ENCODE assay signal across 20 cellular contexts in genomic region chr4:2442175-2442993, GRCh38. TPM values are rescaled to one million over a fixed set of nuclear protein-coding genes. Genes with fewer than 3 reads are reported as not detected.
A peak's percentile ranks its signal among the peaks of the same experiment; 100 is the strongest.
DNase-seq lines count a peak whose midpoint lies in the region; ATAC-seq, FAIRE-seq and TF ChIP-seq lines count a peak whose summit lies in the region.
"Had no signal": no experiment of that assay in that cellular context is flagged by ENCODE, and none has a peak within 500 bp of the region (broad histone marks: within the 10 kb centered on the region; RNA-seq: fewer than 3 reads in every experiment).

No MANE protein-coding gene starts in this region.

- POLR2A ChIA-PET in endothelial cell of umbilical vein (lab: Charles Lee), result no interaction called here

- no peaks in the 10 kb centered on the region for H3K79me2 ChIP-seq in endothelial cell of umbilical vein (ENCODE audit: control insufficient read depth, insufficient read depth, low read length)

- ATAC-seq in Right ventricle myocardium superior (ENCODE audit: poor library complexity), result no peak
- ATAC-seq in GM18867 (IDR thresholded peaks at IDR 0.05; ENCODE audit: unreplicated experiment), result no peak

- H3K9me3 ChIP-seq in right atrium auricular region, result no peaks in the 10 kb centered on the region
- H3K9me3 ChIP-seq in endothelial cell of umbilical vein (replicated peaks; ENCODE audit: control insufficient read depth, insufficient read depth, low read length), result no peaks in the 10 kb centered on the region
- H3K9me3 ChIP-seq in prostate gland, result no peaks in the 10 kb centered on the region
- H3K9me3 ChIP-seq: colonic mucosa, uterus had no signal

- DNase-seq in Right ventricle myocardium superior (peak; percentile 24), right atrium auricular region (ENCODE audit: low spot score) (no peak), NB4 (ENCODE audit: low read depth) (no peak), endothelial cell of umbilical vein (ENCODE audit: low read depth, low spot score) (no peak), kidney glomerular epithelial cell (lab: John Stamatoyannopoulos, UW) (no peak), prostate gland (ENCODE audit: low spot score) (no peak)
- no peak for DNase-seq in activated effector memory CD4-positive, alpha-beta T cell treated with anti-CD3 and anti-CD28 coated beads, Interleukin-2, amount 50 U/mL, for 16 hours
- DNase-seq: foreskin keratinocyte, uterus had no signal

- no peak for TF ChIP-seq POLR2A in NB4 (IDR thresholded peaks at IDR 0.05; ENCODE audit: extremely low read depth, insufficient read length)
- TF ChIP-seq POLR2A in endothelial cell of umbilical vein (IDR thresholded peaks at IDR 0.05; ENCODE audit: low read depth, low read length), result no peak
- no peak for TF ChIP-seq POLR2A in prostate gland (IDR thresholded peaks at IDR 0.05)

- H3K27me3 ChIP-seq in right atrium auricular region (no peaks in the 10 kb centered on the region), endothelial cell of umbilical vein (ENCODE audit: control insufficient read depth in 2 of 2, insufficient read depth in 2 of 2, low read length in 2 of 2) (no peaks in the 10 kb centered on the region), prostate gland (replicated peaks; ENCODE audit: insufficient read depth) (no peaks in the 10 kb centered on the region)
- H3K27me3 ChIP-seq: BLaER1 treated with 17β-estradiol and CSF1 and Interleukin-3, amounts not matched to agents 10 nM and 100 nM; colonic mucosa; foreskin keratinocyte; uterus had no signal

- H3K27ac ChIP-seq in right atrium auricular region (no peak overlapping the region), endothelial cell of umbilical vein (ENCODE audit: insufficient read depth, low read depth, low read length) (no peak overlapping the region), prostate gland (no peak overlapping the region)
- H3K27ac ChIP-seq: BLaER1 treated with 17β-estradiol and CSF1 and Interleukin-3, amounts not matched to agents 10 nM and 100 nM; colonic mucosa; foreskin keratinocyte; HL-60; uterus had no signal

- H3K4me3 ChIP-seq in right atrium auricular region (no peak overlapping the region), NB4 (ENCODE audit: low read depth, low read length) (no peak overlapping the region), endothelial cell of umbilical vein (replicated peaks in 1 of 3; ENCODE audit: insufficient read depth in 1 of 3, low read depth in 1 of 3, low read length in 3 of 3) (no peak overlapping the region), prostate gland (no peak overlapping the region)
- H3K4me3 ChIP-seq: BLaER1 treated with 17β-estradiol and CSF1 and Interleukin-3, amounts not matched to agents 10 nM and 100 nM; colonic mucosa; uterus had no signal

- intact Hi-C loops in Right ventricle myocardium superior (cut with DNase I) (no loop called here), endothelial cell of umbilical vein (cut with micrococcal nuclease) (no loop called here), prostate gland (cut with DNase I) (no loop called here)

- 72% methylated on average over 15 of the region's 20 CpGs for WGBS in prostate gland

- no peaks in the 10 kb centered on the region for H4K20me1 ChIP-seq in endothelial cell of umbilical vein (replicated peaks; ENCODE audit: control insufficient read depth, extremely low read depth, insufficient read depth, low read length)
- H4K20me1 ChIP-seq: BLaER1 treated with 17β-estradiol and CSF1 and Interleukin-3, amounts not matched to agents 10 nM and 100 nM had no signal

- TF ChIP-seq CTCF in right atrium auricular region (IDR thresholded peaks at IDR 0.05) (no peak), NB4 (IDR thresholded peaks at IDR 0.05; ENCODE audit: low read depth, low read length) (peak; percentile 3), endothelial cell of umbilical vein (IDR thresholded peaks at IDR 0.05; ENCODE audit: extremely low read depth in 1 of 2, insufficient read depth in 1 of 2, low read depth in 1 of 2, low read length in 2 of 2) (no peak), prostate gland (IDR thresholded peaks at IDR 0.05) (no peak)

- no TSS peak for BruUV-seq in endothelial cell of umbilical vein (replicated peaks; lab: Mats Ljungman, UMichigan)

- peak overlapping the region; percentile 5 for H2AFZ ChIP-seq in endothelial cell of umbilical vein (ENCODE audit: low read depth, low read length)

- H3K4me1 ChIP-seq in right atrium auricular region (no peaks in the 10 kb centered on the region), endothelial cell of umbilical vein (ENCODE audit: control insufficient read depth, extremely low read depth, insufficient read depth, low read length) (no peaks in the 10 kb centered on the region), prostate gland (replicated peaks) (no peaks in the 10 kb centered on the region)
- H3K4me1 ChIP-seq: colonic mucosa, foreskin keratinocyte, uterus had no signal

- H3K9ac ChIP-seq in endothelial cell of umbilical vein (replicated peaks; ENCODE audit: extremely low read depth, insufficient read depth, low read length), result no peak overlapping the region
- H3K9ac ChIP-seq: BLaER1 treated with 17β-estradiol and CSF1 and Interleukin-3, amounts not matched to agents 10 nM and 100 nM had no signal

- dilution Hi-C loops in endothelial cell of umbilical vein (cut with MboI; ENCODE audit: extremely low pct_ligation_motif_present, low sequenced_read_pairs), result no loop called here

- H3K36me3 ChIP-seq in right atrium auricular region (no peaks in the 10 kb centered on the region), endothelial cell of umbilical vein (ENCODE audit: control insufficient read depth in 2 of 2, extremely low read depth in 1 of 2, insufficient read depth in 2 of 2, low read length in 2 of 2) (no peaks in the 10 kb centered on the region), prostate gland (no peaks in the 10 kb centered on the region)
- H3K36me3 ChIP-seq: BLaER1 treated with 17β-estradiol and CSF1 and Interleukin-3, amounts not matched to agents 10 nM and 100 nM; colonic mucosa; uterus had no signal

- no peak for FAIRE-seq in endothelial cell of umbilical vein (lab: Jason Lieb, UNC)
- FAIRE-seq: bronchial epithelial cell, D721Med had no signal

- H3K4me2 ChIP-seq in endothelial cell of umbilical vein (ENCODE audit: insufficient read depth, low read length), result no peak overlapping the region

- no peaks in the 10 kb centered on the region for H3K9me1 ChIP-seq in endothelial cell of umbilical vein (replicated peaks; ENCODE audit: control insufficient read depth, extremely low read depth, insufficient read depth, low read length)

- CTCF ChIA-PET in endothelial cell of umbilical vein (lab: Charles Lee), result interaction anchor here (0.6 to 9.8 kb wide), 19 partner anchors 9 to 432 kb away, joined by 3 to 149 read pairs (median 3); partner anchors contain the start of genes HAUS3, MXD4 and POLN

TF ChIP-seq in endothelial cell of umbilical vein, 7 proteins besides CTCF, POLR2A, EP300 and RAD21:
- TF ChIP-seq GATA2 (IDR thresholded peaks at IDR 0.05; ENCODE audit: insufficient read depth, insufficient read length, low read depth, low read length) (no peak), EZH2 (IDR thresholded peaks at IDR 0.05; ENCODE audit: borderline replicate concordance, low read depth, low read length, severe bottlenecking) (no peak), POLR2AphosphoS5 (IDR thresholded peaks at IDR 0.05; ENCODE audit: insufficient read depth, low read depth, low read length) (no peak), JUN (IDR thresholded peaks at IDR 0.05; ENCODE audit: borderline replicate concordance, insufficient read depth, insufficient read length, low read depth) (no peak), MAX (IDR thresholded peaks at IDR 0.05; ENCODE audit: insufficient read depth, insufficient read length) (no peak)

RNA-seq across cellular contexts. Expression of gene CFAP99, which starts 23.6 kb away (rescaled TPM):
- total RNA-seq in Right ventricle myocardium superior (not detected), right atrium auricular region (not detected), endothelial cell of umbilical vein (0.12 TPM in 1 of 2 replicates, not detected in the other), prostate gland (1 to 10 TPM in 1 of 2 donors, under 1 TPM in 1; 0.18 to 7.4 TPM)
- polyA plus RNA-seq in endothelial cell of umbilical vein, result 0.03 TPM in 1 of 2 replicates, not detected in the other
- not detected in 2 replicates for polyA plus RNA-seq in endothelial cell of umbilical vein (2011; cell fraction: cytosol; rRNA removed)
- not detected in 2 replicates for polyA plus RNA-seq in endothelial cell of umbilical vein (2011; cell fraction: nucleus; rRNA removed)
- 0.15 TPM in 1 of 2 replicates, not detected in the other for polyA plus RNA-seq in endothelial cell of umbilical vein (2012)
- not detected in 2 replicates for polyA minus RNA-seq in endothelial cell of umbilical vein
- polyA minus RNA-seq in endothelial cell of umbilical vein (2011; cell fraction: cytosol; rRNA and poly(A)+ RNA removed), result not detected
- not detected in 2 replicates for polyA minus RNA-seq in endothelial cell of umbilical vein (2011; cell fraction: nucleus; rRNA and poly(A)+ RNA removed)
- total RNA-seq: activated CD4-positive, alpha-beta T cell treated with anti-CD3 and anti-CD28 coated beads, Interleukin-2, amount 10 ng/mL, durations not matched to agents 7 days and 5 days; bronchial epithelial cell; foreskin keratinocyte; left ventricle myocardium superior; natural killer cell treated with Interleukin-12 subunit alpha and Interleukin-12 subunit beta and Interleukin-15 and Interleukin-18, amount 100 ng/mL, for 72 hours; sciatic nerve; temporal lobe had no signal
- polyA plus RNA-seq: foreskin keratinocyte had no signal

RNA-seq across cellular contexts. Expression of gene ZFYVE28, which starts 23.9 kb away (rescaled TPM):
- total RNA-seq in Right ventricle myocardium superior, result 6.7 TPM
- 1 to 10 TPM; 3.4 to 6.0 TPM for total RNA-seq in right atrium auricular region
- total RNA-seq in endothelial cell of umbilical vein, result 7.1 and 10.8 TPM in 2 replicates
- 5.8 and 7.2 TPM in 2 replicates for polyA plus RNA-seq in endothelial cell of umbilical vein
- polyA plus RNA-seq in endothelial cell of umbilical vein (2011; cell fraction: cytosol; rRNA removed), result 2.9 and 4.4 TPM in 2 replicates
- 19.9 and 20.5 TPM in 2 replicates for polyA plus RNA-seq in endothelial cell of umbilical vein (2011; cell fraction: nucleus; rRNA removed)
- 3.4 and 4.1 TPM in 2 replicates for polyA plus RNA-seq in endothelial cell of umbilical vein (2012)
- polyA minus RNA-seq in endothelial cell of umbilical vein, result 13.4 and 19.5 TPM in 2 replicates
- 2.8 TPM for polyA minus RNA-seq in endothelial cell of umbilical vein (2011; cell fraction: cytosol; rRNA and poly(A)+ RNA removed)
- 14.0 and 15.3 TPM in 2 replicates for polyA minus RNA-seq in endothelial cell of umbilical vein (2011; cell fraction: nucleus; rRNA and poly(A)+ RNA removed)
- total RNA-seq in prostate gland, result 10 to 100 TPM in 1 of 2 donors, 1 to 10 TPM in 1; 6.6 to 30.2 TPM

RNA-seq across cellular contexts. Expression of gene RNF4, which starts 26.5 kb away (rescaled TPM):
- total RNA-seq in Right ventricle myocardium superior, result 22.3 TPM
- total RNA-seq in right atrium auricular region, result 10 to 100 TPM; 30.0 to 31.3 TPM
- total RNA-seq in endothelial cell of umbilical vein, result 67.5 and 71.4 TPM in 2 replicates
- polyA plus RNA-seq in endothelial cell of umbilical vein, result 56.9 and 64.3 TPM in 2 replicates
- 71.9 and 85.2 TPM in 2 replicates for polyA plus RNA-seq in endothelial cell of umbilical vein (2011; cell fraction: cytosol; rRNA removed)
- polyA plus RNA-seq in endothelial cell of umbilical vein (2011; cell fraction: nucleus; rRNA removed), result 65.4 and 73.0 TPM in 2 replicates
- polyA plus RNA-seq in endothelial cell of umbilical vein (2012), result 45.8 and 52.5 TPM in 2 replicates
- polyA minus RNA-seq in endothelial cell of umbilical vein, result 60.7 and 73.2 TPM in 2 replicates
- 34.3 TPM for polyA minus RNA-seq in endothelial cell of umbilical vein (2011; cell fraction: cytosol; rRNA and poly(A)+ RNA removed)
- polyA minus RNA-seq in endothelial cell of umbilical vein (2011; cell fraction: nucleus; rRNA and poly(A)+ RNA removed), result 49.9 and 57.5 TPM in 2 replicates
- 10 to 100 TPM; 33.9 to 56.1 TPM for total RNA-seq in prostate gland
